Comparison of ENCODE assay signal across 27 cellular contexts in the genomic region with DNA sequence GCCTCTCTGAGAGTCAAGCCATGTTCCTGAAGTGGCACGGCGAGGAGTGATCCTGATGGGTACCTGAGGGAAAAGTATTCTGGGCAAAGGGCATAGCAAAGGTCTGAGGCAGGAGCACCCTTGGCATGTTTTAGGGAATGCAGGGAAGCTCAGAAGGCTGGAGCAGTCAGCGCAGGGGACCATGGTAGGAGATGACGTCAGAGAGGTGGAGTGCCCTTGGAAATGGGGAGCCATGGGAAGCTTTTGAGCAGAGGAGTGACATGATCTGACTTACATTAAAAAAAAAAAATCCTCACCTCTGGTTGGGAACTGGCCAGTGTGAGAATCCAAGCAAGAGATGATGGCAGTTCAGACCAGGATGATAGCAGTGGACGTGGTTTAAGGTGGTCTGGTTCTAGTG. TPM values are rescaled to one million over a fixed set of nuclear protein-coding genes. Genes with fewer than 3 reads are reported as not detected.
"Had no signal": no experiment of that assay in that cellular context is flagged by ENCODE, and none has a peak within 500 bp of the region (broad histone marks: within the 10 kb centered on the region; RNA-seq: fewer than 3 reads in every experiment).

No MANE protein-coding gene starts in this region.

- ATAC-seq: activated CD4-positive, alpha-beta T cell treated with anti-CD3 and anti-CD28 coated beads for 36 hours; activated CD8-positive, alpha-beta memory T cell treated with anti-CD3 and anti-CD28 coated beads, Interleukin-2, amount 10 ng/mL, durations not matched to agents 7 days and 5 days; activated CD8-positive, alpha-beta T cell treated with anti-CD3 and anti-CD28 coated beads, Interleukin-2, amount 10 ng/mL, durations not matched to agents 7 days and 5 days; activated naive CD4-positive, alpha-beta T cell treated with anti-CD3 and anti-CD28 coated beads, Interleukin-2, amount 50 U/mL, for 72 hours; activated T-cell treated with anti-CD3 and anti-CD28 coated beads, Interleukin-2, amount 50 U/mL, for 72 hours; left lung had no signal

- H3K4me1 ChIP-seq: left lung, lower lobe of right lung had no signal

- H3K4me3 Mint-ChIP-seq: activated CD4-positive, alpha-beta T cell treated with anti-CD3 and anti-CD28 coated beads for 36 hours; activated CD8-positive, alpha-beta memory T cell treated with anti-CD3 and anti-CD28 coated beads, Interleukin-2, amount 10 ng/mL, durations not matched to agents 7 days and 5 days; activated CD8-positive, alpha-beta T cell treated with anti-CD3 and anti-CD28 coated beads, Interleukin-2, amount 10 ng/mL, durations not matched to agents 7 days and 5 days; activated T-cell treated with anti-CD3 and anti-CD28 coated beads, Interleukin-2, amount 50 U/mL, for 72 hours; nephron progenitor cell; T-helper 2 cell treated with Interferon-gamma antibody and Interleukin-4, amounts not matched to agents 5 μg/mL and 100 μg/mL, for 36 hours; type B pancreatic cell had no signal

- DNase-seq: activated CD4-positive, alpha-beta T cell treated with anti-CD3 and anti-CD28 coated beads for 36 hours; activated CD4-positive, CD25-positive, alpha-beta regulatory T cell; activated CD8-positive, alpha-beta memory T cell treated with anti-CD3 and anti-CD28 coated beads, Interleukin-2, amount 10 ng/mL, durations not matched to agents 7 days and 5 days; activated CD8-positive, alpha-beta T cell treated with anti-CD3 and anti-CD28 coated beads, Interleukin-2, amount 10 ng/mL, durations not matched to agents 7 days and 5 days; activated naive CD4-positive, alpha-beta T cell; activated T-cell treated with anti-CD3 and anti-CD28 coated beads for 4 hours; activated T-cell treated with anti-CD3 and anti-CD28 coated beads, Interleukin-2, amount 50 U/mL, for 72 hours; anterior cingulate cortex; effector CD8-positive, alpha-beta T cell; heart left ventricle; kidney glomerular epithelial cell; left lung; lower lobe of right lung; mesendoderm; nephron progenitor cell; psoas muscle; stimulated activated CD4-positive, alpha-beta T cell treated with anti-CD3 and anti-CD28 coated beads, Interleukin-15, amount 100 ng/mL, for 24 hours; stimulated activated CD4-positive, alpha-beta T cell treated with anti-CD3 and anti-CD28 coated beads, Interleukin-2, amount 100 ng/mL, for 24 hours; stimulated activated naive CD4-positive, alpha-beta T cell; T-helper 1 cell had no signal

- H3K9me3 ChIP-seq: heart left ventricle, left lung, lower lobe of right lung, neutrophil, psoas muscle had no signal

- H3K4me3 ChIP-seq: heart left ventricle, left lung, lower lobe of right lung, psoas muscle had no signal

- H3K36me3 Mint-ChIP-seq: activated CD8-positive, alpha-beta memory T cell treated with anti-CD3 and anti-CD28 coated beads, Interleukin-2, amount 10 ng/mL, durations not matched to agents 7 days and 5 days; activated naive CD4-positive, alpha-beta T cell treated with anti-CD3 and anti-CD28 coated beads, Interleukin-2, amount 50 U/mL, for 72 hours; type B pancreatic cell had no signal

- H3K27ac Mint-ChIP-seq: activated CD4-positive, alpha-beta T cell treated with anti-CD3 and anti-CD28 coated beads for 36 hours; activated CD8-positive, alpha-beta memory T cell treated with anti-CD3 and anti-CD28 coated beads, Interleukin-2, amount 10 ng/mL, durations not matched to agents 7 days and 5 days; activated CD8-positive, alpha-beta T cell treated with anti-CD3 and anti-CD28 coated beads, Interleukin-2, amount 10 ng/mL, durations not matched to agents 7 days and 5 days; activated naive CD4-positive, alpha-beta T cell treated with anti-CD3 and anti-CD28 coated beads, Interleukin-2, amount 50 U/mL, for 72 hours; activated T-cell treated with anti-CD3 and anti-CD28 coated beads, Interleukin-2, amount 50 U/mL, for 72 hours; nephron progenitor cell; T-helper 2 cell treated with Interferon-gamma antibody and Interleukin-4, amounts not matched to agents 5 μg/mL and 100 μg/mL, for 36 hours; type B pancreatic cell had no signal

- H3K27me3 ChIP-seq: heart left ventricle, left lung had no signal

- H3K4me1 Mint-ChIP-seq: activated CD4-positive, alpha-beta T cell treated with anti-CD3 and anti-CD28 coated beads for 36 hours; activated CD8-positive, alpha-beta memory T cell treated with anti-CD3 and anti-CD28 coated beads, Interleukin-2, amount 10 ng/mL, durations not matched to agents 7 days and 5 days; nephron progenitor cell had no signal

- H3K27ac ChIP-seq: epithelial cell of prostate, heart left ventricle, left lung, neutrophil, psoas muscle had no signal

- H3K27me3 Mint-ChIP-seq: activated CD4-positive, alpha-beta T cell treated with anti-CD3 and anti-CD28 coated beads for 36 hours; activated CD8-positive, alpha-beta memory T cell treated with anti-CD3 and anti-CD28 coated beads, Interleukin-2, amount 10 ng/mL, durations not matched to agents 7 days and 5 days; type B pancreatic cell had no signal

- H3K9me3 Mint-ChIP-seq: activated naive CD4-positive, alpha-beta T cell treated with anti-CD3 and anti-CD28 coated beads, Interleukin-2, amount 50 U/mL, for 72 hours; activated T-cell treated with anti-CD3 and anti-CD28 coated beads, Interleukin-2, amount 50 U/mL, for 72 hours; nephron progenitor cell; T-helper 2 cell treated with Interferon-gamma antibody and Interleukin-4, amounts not matched to agents 5 μg/mL and 100 μg/mL, for 36 hours had no signal

- H3K36me3 ChIP-seq: left lung, lower lobe of right lung, neutrophil had no signal

RNA-seq across cellular contexts. Expression of gene PDPN, which starts 37.2 kb away (rescaled TPM):
- total RNA-seq: activated CD4-positive, alpha-beta T cell treated with anti-CD3 and anti-CD28 coated beads for 36 hours; activated CD8-positive, alpha-beta memory T cell treated with anti-CD3 and anti-CD28 coated beads, Interleukin-2, amount 10 ng/mL, durations not matched to agents 7 days and 5 days; activated CD8-positive, alpha-beta T cell treated with anti-CD3 and anti-CD28 coated beads, Interleukin-2, amount 10 ng/mL, durations not matched to agents 7 days and 5 days; activated naive CD4-positive, alpha-beta T cell treated with anti-CD3 and anti-CD28 coated beads, Interleukin-2, amount 50 U/mL, for 72 hours; activated T-cell treated with anti-CD3 and anti-CD28 coated beads, Interleukin-2, amount 50 U/mL, for 72 hours; mononuclear cell; osteocyte had no signal
